ENCODE assay signal across 1 cellular context in genomic region chr17:75793453-75793852, GRCh38.
A peak's percentile ranks its signal among the peaks of the same experiment; 100 is the strongest.
TF ChIP-seq lines count a peak whose summit lies in the region.

No MANE protein-coding gene starts in this region.

TF ChIP-seq in K562, 482 proteins besides CTCF, POLR2A, EP300 and RAD21:
- TF ChIP-seq ATF7 (IDR thresholded peaks at IDR 0.05) (no peak), ZFX (CRISPR knock-in tag; IDR thresholded peaks at IDR 0.05) (0 out of 2 replicates have a peak, but pooled peaks have one; percentile 7)
